1 cellular context compared by ENCODE assay signal in genomic region chr13:69617587-69617986, GRCh38.
TF ChIP-seq lines count a peak whose summit lies in the region.

No MANE protein-coding gene starts in this region.

TF ChIP-seq in GM12878, 131 proteins besides CTCF, POLR2A, EP300 and RAD21 (continued from another document):
- TF ChIP-seq MXI1 (IDR thresholded peaks at IDR 0.05; ENCODE audit: low read depth, low read length), result no peak
- TF ChIP-seq ZNF592 (IDR thresholded peaks at IDR 0.05), result no peak
- TF ChIP-seq POLR2AphosphoS2 (IDR thresholded peaks at IDR 0.05; ENCODE audit: low read depth, low read length), result no peak
- TF ChIP-seq NBN (IDR thresholded peaks at IDR 0.05), result no peak
- TF ChIP-seq SUZ12 (IDR thresholded peaks at IDR 0.05; ENCODE audit: unreplicated experiment), result no peak
- TF ChIP-seq BCLAF1 (IDR thresholded peaks at IDR 0.05), result no peak
- TF ChIP-seq RAD51 (IDR thresholded peaks at IDR 0.05), result no peak
- TF ChIP-seq KDM1A (IDR thresholded peaks at IDR 0.05; ENCODE audit: borderline replicate concordance), result no peak
- TF ChIP-seq CREM (IDR thresholded peaks at IDR 0.05; ENCODE audit: low read depth), result no peak
- no peak for TF ChIP-seq REST (IDR thresholded peaks at IDR 0.05; ENCODE audit: low read depth, low read length)
- no peak for TF ChIP-seq MEF2A (IDR thresholded peaks at IDR 0.05; ENCODE audit: insufficient read depth, low read depth, low read length)
